27 cellular contexts compared by ENCODE assay signal in genomic region chr14:27721760-27722159, GRCh38.
"Had no signal": no experiment of that assay in that cellular context is flagged by ENCODE, and none has a peak within 500 bp of the region (broad histone marks: within the 10 kb centered on the region; RNA-seq: fewer than 3 reads in every experiment).

No MANE protein-coding gene starts in this region.

- H3K4me1 Mint-ChIP-seq: naive B cell had no signal

- DNase-seq: dermis blood vessel endothelial cell; dorsolateral prefrontal cortex; effector CD4-positive, alpha-beta T cell; effector memory CD4-positive, alpha-beta T cell; erythroblast; esophagus squamous epithelium; foreskin fibroblast; foreskin melanocyte; gastrocnemius medialis; glutamatergic neuron; head of caudate nucleus; heart right ventricle; hippocampal formation; left cardiac atrium; left lung; left ventricle myocardium superior; lower lobe of right lung; mesenchymal stem cell; mucosa of descending colon; naive B cell had no signal

- H3K4me1 ChIP-seq: esophagus squamous epithelium, gastrocnemius medialis, heart right ventricle, left lung, lower lobe of right lung had no signal

- H3K27ac Mint-ChIP-seq: mesothelial cell of epicardium, naive B cell had no signal

- H3K36me3 Mint-ChIP-seq: naive B cell had no signal

- H3K4me3 ChIP-seq: coronary artery, dorsolateral prefrontal cortex, esophagus squamous epithelium, gastrocnemius medialis, heart right ventricle, left lung, lower lobe of right lung, mucosa of descending colon had no signal

- H3K9me3 ChIP-seq: esophagus squamous epithelium, gastrocnemius medialis, lower lobe of right lung, mucosa of descending colon had no signal

- H3K4me3 Mint-ChIP-seq: mesothelial cell of epicardium, naive B cell had no signal

- H3K27me3 Mint-ChIP-seq: naive B cell had no signal

- H3K27me3 ChIP-seq: dorsolateral prefrontal cortex, esophagus squamous epithelium, gastrocnemius medialis, heart right ventricle, left lung had no signal

- H3K27ac ChIP-seq: coronary artery, dorsolateral prefrontal cortex, epithelial cell of prostate, esophagus squamous epithelium, gastrocnemius medialis, heart right ventricle, left lung, lower lobe of right lung had no signal

- FAIRE-seq: colon, islet of Langerhans, keratinocyte had no signal

- ATAC-seq: esophagus mucosa, gastrocnemius medialis, heart right ventricle, left cardiac atrium, left lung, left ventricle myocardium superior, lower lobe of right lung, mucosa of descending colon had no signal

- H3K36me3 ChIP-seq: esophagus squamous epithelium, gastrocnemius medialis, heart right ventricle, left lung, lower lobe of right lung had no signal
